21 cellular contexts compared by ENCODE assay signal in the genomic region with DNA sequence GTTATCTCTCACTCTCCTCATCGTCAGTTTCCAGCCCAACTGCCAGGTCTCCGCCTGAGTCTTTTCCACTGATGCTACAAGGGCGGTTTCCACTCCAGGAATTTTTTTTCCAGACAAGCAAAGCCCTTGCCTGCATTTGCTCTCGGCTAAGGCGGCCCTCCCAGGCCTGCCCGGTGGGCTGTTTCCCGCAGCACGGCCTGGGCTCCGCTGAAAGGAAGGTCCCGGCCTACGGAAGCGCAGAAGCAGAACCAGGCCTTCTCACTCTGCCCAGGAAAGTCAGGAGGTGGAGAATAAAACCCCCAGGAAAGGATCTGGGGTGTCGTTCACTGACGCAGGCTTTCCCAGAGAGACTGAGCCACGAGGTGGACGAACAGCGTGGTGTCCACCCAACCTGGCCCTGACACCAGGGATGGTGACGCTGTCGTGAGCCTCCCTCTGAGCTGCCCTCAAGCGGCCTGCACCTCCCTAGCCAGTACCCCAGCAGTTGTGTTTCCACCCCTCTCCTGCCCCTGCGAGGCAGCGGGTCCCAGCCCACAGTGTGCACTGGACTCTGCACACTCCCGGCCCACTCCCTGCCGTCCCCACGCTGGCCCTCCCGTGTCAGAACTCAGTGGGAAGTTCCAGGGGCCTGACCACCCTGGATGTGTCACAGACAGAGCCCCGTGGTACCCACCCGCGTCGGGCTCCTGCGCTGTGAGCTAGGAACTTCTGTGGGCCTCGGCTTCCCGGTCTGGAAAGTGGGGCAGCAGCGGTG. TPM values are rescaled to one million over a fixed set of nuclear protein-coding genes. Genes with fewer than 3 reads are reported as not detected.
DNase-seq lines count a peak whose midpoint lies in the region; ATAC-seq and TF ChIP-seq lines count a peak whose summit lies in the region.
"Had no signal": no experiment of that assay in that cellular context is flagged by ENCODE, and none has a peak within 500 bp of the region (broad histone marks: within the 10 kb centered on the region; RNA-seq: fewer than 3 reads in every experiment).

No MANE protein-coding gene starts in this region.

- TF ChIP-seq CTCF in natural killer cell (IDR thresholded peaks at IDR 0.05) (no peak), right atrium auricular region (IDR thresholded peaks at IDR 0.05) (no peak), psoas muscle (IDR thresholded peaks at IDR 0.05) (no peak), vagina (IDR thresholded peaks at IDR 0.05) (no peak), mammary epithelial cell (conservative IDR thresholded peaks at IDR 0.05 in 1 of 2, IDR thresholded peaks at IDR 0.05 in 1 of 2; ENCODE audit: extremely low read depth in 1 of 2, insufficient read depth in 1 of 2, low read depth in 1 of 2, low read length in 2 of 2) (no peak)

- no peak for DNase-seq in natural killer cell treated with Interleukin-12 subunit alpha and Interleukin-12 subunit beta and Interleukin-15 and Interleukin-18, amount 100 ng/mL, for 72 hours (ENCODE audit: low spot score)
- no peak for DNase-seq in natural killer cell
- no peak for DNase-seq in right atrium auricular region (ENCODE audit: low spot score)
- DNase-seq in psoas muscle: peak in 1 of 2 donors; percentile 11
- DNase-seq in vagina (ENCODE audit: extremely low spot score in 2 of 2): no peak
- DNase-seq in mammary epithelial cell: no peak
- no peak for DNase-seq in SHP77 treated with DMSO at 0.1 percent for 48 hours (lab: John Stamatoyannopoulos, UW)
- DNase-seq: activated gamma-delta T cell, H9, Karpas-422, NCI-H187 treated with DMSO at 0.1 percent for 48 hours, NCI-H510A, small intestine, SW 1271 had no signal

- no peak overlapping the region for H2AFZ ChIP-seq in mammary epithelial cell (ENCODE audit: low read depth, low read length)
- H2AFZ ChIP-seq: neural progenitor cell had no signal

- H3K27me3 ChIP-seq in right atrium auricular region (no peaks in the 10 kb centered on the region), psoas muscle (ENCODE audit: insufficient read depth in 3 of 3, low read length in 2 of 3) (peaks cover 0 to 28% (median 5%) of the 10 kb centered on the region in 3 donors), vagina (no peaks in the 10 kb centered on the region), mammary epithelial cell (ENCODE audit: insufficient read depth, low read length) (peaks cover 33% of the 10 kb centered on the region)

- H4K20me1 ChIP-seq in mammary epithelial cell (ENCODE audit: insufficient read depth, low read length): peaks cover 4% of the 10 kb centered on the region

- intact Hi-C loops in natural killer cell (cut with micrococcal nuclease): no loop called here
- intact Hi-C loops in psoas muscle (cut with DNase I): no loop called here
- intact Hi-C loops in vagina (cut with DNase I): no loop called here
- intact Hi-C loops in mammary epithelial cell (cut with micrococcal nuclease): no loop called here

- H3K4me3 ChIP-seq in right atrium auricular region: peak overlapping the region in 1 of 2 donors; percentile 8
- H3K4me3 ChIP-seq in psoas muscle: peak overlapping the region; percentile 2
- H3K4me3 ChIP-seq in vagina: no peak overlapping the region
- H3K4me3 ChIP-seq in mammary epithelial cell (replicated peaks in 1 of 3; ENCODE audit: insufficient read depth in 1 of 3, low read depth in 2 of 3, low read length in 3 of 3): no peak overlapping the region
- H3K4me3 ChIP-seq: neural progenitor cell had no signal

- H3K9me3 ChIP-seq in right atrium auricular region: no peaks in the 10 kb centered on the region
- H3K9me3 ChIP-seq in psoas muscle: no peaks in the 10 kb centered on the region
- no peaks in the 10 kb centered on the region for H3K9me3 ChIP-seq in vagina
- H3K9me3 ChIP-seq in mammary epithelial cell (replicated peaks; ENCODE audit: insufficient read depth, low read length): no peaks in the 10 kb centered on the region

- no peak overlapping the region for H3K27ac Mint-ChIP-seq in natural killer cell treated with Interleukin-12 subunit alpha and Interleukin-12 subunit beta and Interleukin-15 and Interleukin-18, amount 100 ng/mL, for 72 hours
- no peak overlapping the region for H3K27ac Mint-ChIP-seq in natural killer cell
- H3K27ac Mint-ChIP-seq: H9; neural progenitor cell; stimulated activated naive CD8-positive, alpha-beta T cell treated with anti-CD3 and anti-CD28 coated beads, Interleukin-15, Interleukin-2, amounts not matched to agents 100 ng/mL and 50 ng/mL, for 24 hours had no signal

- H3K36me3 ChIP-seq in right atrium auricular region (no peaks in the 10 kb centered on the region), psoas muscle (ENCODE audit: insufficient read depth in 1 of 2, low read depth in 1 of 2) (no peaks in the 10 kb centered on the region), vagina (no peaks in the 10 kb centered on the region), mammary epithelial cell (ENCODE audit: insufficient read depth, low read length) (no peaks in the 10 kb centered on the region)
- H3K36me3 ChIP-seq: neural progenitor cell had no signal

- TF ChIP-seq POLR2A in vagina (IDR thresholded peaks at IDR 0.05): no peak

- H3K36me3 Mint-ChIP-seq in natural killer cell treated with Interleukin-12 subunit alpha and Interleukin-12 subunit beta and Interleukin-15 and Interleukin-18, amount 100 ng/mL, for 72 hours: no peaks in the 10 kb centered on the region
- H3K36me3 Mint-ChIP-seq in natural killer cell: no peaks in the 10 kb centered on the region
- H3K36me3 Mint-ChIP-seq: neural progenitor cell had no signal

- CTCF ChIA-PET in mammary epithelial cell (lab: Charles Lee; ENCODE audit: low non-redundant PET): no interaction called here

- H3K27ac ChIP-seq in right atrium auricular region (peak overlapping the region; percentile 62 to 66), psoas muscle (peak overlapping the region; percentile 53), vagina (peak overlapping the region; percentile 30), mammary epithelial cell (ENCODE audit: insufficient read depth, low read depth, low read length) (no peak overlapping the region)
- H3K27ac ChIP-seq: neural progenitor cell, VCaP had no signal

- in situ Hi-C loops in mammary epithelial cell (cut with MboI; ENCODE audit: low sequenced_read_pairs in 2 of 2): loop anchor here in 1 of 2 donors (10.0 kb wide), 1 partner anchor 228 kb away; no protein-coding TSS in a partner anchor

- no TSS peak for BruUV-seq in mammary epithelial cell (replicated peaks; lab: Mats Ljungman, UMichigan)

- peaks cover 0 to 54% of the 10 kb centered on the region in 2 donors for H3K4me1 ChIP-seq in right atrium auricular region
- peaks cover 10% of the 10 kb centered on the region for H3K4me1 ChIP-seq in psoas muscle
- H3K4me1 ChIP-seq in vagina: peaks cover 53% of the 10 kb centered on the region
- peaks cover 4% of the 10 kb centered on the region for H3K4me1 ChIP-seq in mammary epithelial cell (ENCODE audit: insufficient read depth, low read length)
- H3K4me1 ChIP-seq: neural progenitor cell had no signal

- dilution Hi-C loops in mammary epithelial cell (cut with HindIII; ENCODE audit: low sequenced_read_pairs): no loop called here

- H3K9me3 Mint-ChIP-seq in natural killer cell treated with Interleukin-12 subunit alpha and Interleukin-12 subunit beta and Interleukin-15 and Interleukin-18, amount 100 ng/mL, for 72 hours: no peaks in the 10 kb centered on the region
- no peaks in the 10 kb centered on the region for H3K9me3 Mint-ChIP-seq in natural killer cell
- H3K9me3 Mint-ChIP-seq: H9; neural progenitor cell; stimulated activated naive CD8-positive, alpha-beta T cell treated with anti-CD3 and anti-CD28 coated beads, Interleukin-15, Interleukin-2, amounts not matched to agents 100 ng/mL and 50 ng/mL, for 24 hours had no signal

- peaks cover 0 to 3% of the 10 kb centered on the region in 2 donors for H3K4me1 Mint-ChIP-seq in natural killer cell treated with Interleukin-12 subunit alpha and Interleukin-12 subunit beta and Interleukin-15 and Interleukin-18, amount 100 ng/mL, for 72 hours (ENCODE audit: low read depth in 2 of 2)
- peaks cover 0 to 6% of the 10 kb centered on the region in 2 donors for H3K4me1 Mint-ChIP-seq in natural killer cell

- peak overlapping the region; percentile 22 for H3K4me3 Mint-ChIP-seq in natural killer cell treated with Interleukin-12 subunit alpha and Interleukin-12 subunit beta and Interleukin-15 and Interleukin-18, amount 100 ng/mL, for 72 hours
- H3K4me3 Mint-ChIP-seq in natural killer cell: no peak overlapping the region
- H3K4me3 Mint-ChIP-seq: H9; neural progenitor cell; stimulated activated naive CD8-positive, alpha-beta T cell treated with anti-CD3 and anti-CD28 coated beads, Interleukin-15, Interleukin-2, amounts not matched to agents 100 ng/mL and 50 ng/mL, for 24 hours had no signal

- peaks cover 0 to 12% of the 10 kb centered on the region in 2 donors for H3K27me3 Mint-ChIP-seq in natural killer cell treated with Interleukin-12 subunit alpha and Interleukin-12 subunit beta and Interleukin-15 and Interleukin-18, amount 100 ng/mL, for 72 hours
- peaks cover 8 to 14% of the 10 kb centered on the region in 2 donors for H3K27me3 Mint-ChIP-seq in natural killer cell (ENCODE audit: low read depth in 2 of 2)

- WGBS in psoas muscle, 3 donors: 70 to 74% (median 71%) methylated on average over 34 of the region's 34 CpGs
- 94% methylated on average over 15 of the region's 34 CpGs for WGBS in mammary epithelial cell (ENCODE audit: low coverage, missing lambda C conversion rate)

- no peak overlapping the region for H3K4me2 ChIP-seq in mammary epithelial cell (ENCODE audit: insufficient read depth, low read depth, low read length)
- H3K4me2 ChIP-seq: neural progenitor cell had no signal

- no peaks in the 10 kb centered on the region for H3K79me2 ChIP-seq in mammary epithelial cell (ENCODE audit: insufficient read depth, low read length)

- H3K9ac ChIP-seq in mammary epithelial cell (ENCODE audit: insufficient read depth, low read length): no peak overlapping the region
- H3K9ac ChIP-seq: neural progenitor cell had no signal

- no peak for ATAC-seq in natural killer cell treated with Interleukin-12 subunit alpha and Interleukin-12 subunit beta and Interleukin-15 and Interleukin-18, amount 100 ng/mL, for 72 hours
- ATAC-seq in natural killer cell: no peak
- no peak for ATAC-seq in psoas muscle
- no peak for ATAC-seq in GM21360 (IDR thresholded peaks at IDR 0.05; ENCODE audit: unreplicated experiment)

RNA-seq across cellular contexts. Expression of a gene that starts 39.9 kb away (rescaled TPM):
- 1 to 10 TPM; 2.3 to 2.9 TPM for total RNA-seq in natural killer cell treated with Interleukin-12 subunit alpha and Interleukin-12 subunit beta and Interleukin-15 and Interleukin-18, amount 100 ng/mL, for 72 hours
- total RNA-seq in natural killer cell (1 to 10 TPM; 2.5 to 7.8 (median 4.2) TPM), right atrium auricular region (1 to 10 TPM; 1.1 to 2.6 TPM), psoas muscle (10 to 100 TPM in 1 of 4 donors, 1 to 10 TPM in 3; 4.7 to 15.0 (median 6.7) TPM), vagina (2.7 TPM), mammary epithelial cell (under 1 TPM in 1 of 2 donors, not detected in 1; 0.83 TPM)
- polyA plus RNA-seq in psoas muscle (1 to 10 TPM; 2.6 to 6.0 (median 3.4) TPM), mammary epithelial cell (0.09 TPM)
- polyA minus RNA-seq in mammary epithelial cell: not detected
- total RNA-seq: A172; activated CD8-positive, alpha-beta memory T cell treated with anti-CD3 and anti-CD28 coated beads for 36 hours; dermis microvascular lymphatic vessel endothelial cell had no signal
